13 cellular contexts compared by ENCODE assay signal in genomic region chr14:63468273-63468672, GRCh38.
A peak's percentile ranks its signal among the peaks of the same experiment; 100 is the strongest.
DNase-seq lines count a peak whose midpoint lies in the region; ATAC-seq and TF ChIP-seq lines count a peak whose summit lies in the region.
"Had no signal": no experiment of that assay in that cellular context is flagged by ENCODE, and none has a peak within 500 bp of the region (broad histone marks: within the 10 kb centered on the region; RNA-seq: fewer than 3 reads in every experiment).

No MANE protein-coding gene starts in this region.

- no peak overlapping the region for H3K4me3 ChIP-seq in right lobe of liver
- H3K4me3 ChIP-seq: body of pancreas, thyroid gland had no signal

- no peaks in the 10 kb centered on the region for H3K27me3 ChIP-seq in right lobe of liver
- H3K27me3 ChIP-seq: body of pancreas, thyroid gland had no signal

- CTCF ChIA-PET in activated CD4-positive, alpha-beta T cell treated with anti-CD3 and anti-CD28 coated beads for 36 hours (lab: Charles Lee): interaction anchor here (1.2 kb wide), 1 partner anchor 73 kb away, joined by 3 read pairs; no protein-coding TSS in a partner anchor
- CTCF ChIA-PET in activated CD8-positive, alpha-beta T cell treated with anti-CD3 and anti-CD28 coated beads for 36 hours (lab: Charles Lee): interaction anchor here (0.6 to 1.7 kb wide), 4 partner anchors 10 to 79 kb away, joined by 3 to 4 read pairs (median 4); no protein-coding TSS in a partner anchor

- H3K4me1 Mint-ChIP-seq in activated CD4-positive, alpha-beta T cell treated with anti-CD3 and anti-CD28 coated beads for 36 hours: peaks cover 49% of the 10 kb centered on the region
- peaks cover 41% of the 10 kb centered on the region for H3K4me1 Mint-ChIP-seq in activated CD8-positive, alpha-beta T cell treated with anti-CD3 and anti-CD28 coated beads for 36 hours (ENCODE audit: low read depth)

- peak; percentile 64 for ATAC-seq in activated CD4-positive, alpha-beta T cell treated with anti-CD3 and anti-CD28 coated beads for 36 hours
- ATAC-seq in HG03060 (IDR thresholded peaks at IDR 0.05; ENCODE audit: low read depth, unreplicated experiment): peak; percentile 33
- peak; percentile 60 for ATAC-seq in activated CD8-positive, alpha-beta T cell treated with anti-CD3 and anti-CD28 coated beads for 36 hours
- ATAC-seq in right lobe of liver: peak in 3 of 4 donors; percentile 15 to 49 (median 37)
- ATAC-seq in GM18867 (IDR thresholded peaks at IDR 0.05; ENCODE audit: unreplicated experiment): no peak
- no peak for ATAC-seq in left ventricle myocardium superior
- ATAC-seq: body of pancreas had no signal

- no peaks in the 10 kb centered on the region for H3K9me3 ChIP-seq in right lobe of liver
- H3K9me3 ChIP-seq: body of pancreas, thyroid gland had no signal

- no peaks in the 10 kb centered on the region for H3K9me3 Mint-ChIP-seq in activated CD4-positive, alpha-beta T cell treated with anti-CD3 and anti-CD28 coated beads for 36 hours (ENCODE audit: low read depth)
- H3K9me3 Mint-ChIP-seq in activated CD8-positive, alpha-beta T cell treated with anti-CD3 and anti-CD28 coated beads for 36 hours: no peaks in the 10 kb centered on the region

- DNase-seq in activated CD4-positive, alpha-beta T cell treated with anti-CD3 and anti-CD28 coated beads for 36 hours: no peak
- DNase-seq in activated CD4-positive, alpha-beta T cell treated with anti-CD3 and anti-CD28 coated beads for 48 hours: no peak
- no peak for DNase-seq in activated CD8-positive, alpha-beta T cell treated with anti-CD3 and anti-CD28 coated beads for 36 hours
- DNase-seq in right lobe of liver: no peak
- DNase-seq in DMS79 treated with DMSO at 0.1 percent for 48 hours (lab: John Stamatoyannopoulos, UW): no peak
- DNase-seq in left ventricle myocardium superior: no peak
- DNase-seq: body of pancreas; effector CD8-positive, alpha-beta T cell; islet precursor cell; thyroid gland had no signal

- H3K36me3 ChIP-seq in right lobe of liver: no peaks in the 10 kb centered on the region
- H3K36me3 ChIP-seq: thyroid gland had no signal

- WGBS in right lobe of liver (ENCODE audit: insufficient coverage, low coverage, low lambda C conversion rate, missing lambda C conversion rate): 6% methylated on average over 1 of the region's 1 CpG

- intact Hi-C loops in activated CD4-positive, alpha-beta T cell treated with anti-CD3 and anti-CD28 coated beads for 36 hours (cut with DNase I, micrococcal nuclease): loop anchor here in 1 of 2 experiments (1.0 kb wide), 1 partner anchor 10 kb away; no protein-coding TSS in a partner anchor
- intact Hi-C loops in activated CD8-positive, alpha-beta T cell treated with anti-CD3 and anti-CD28 coated beads for 36 hours (cut with micrococcal nuclease): no loop called here
- intact Hi-C loops in right lobe of liver (cut with DNase I): no loop called here
- intact Hi-C loops in left ventricle myocardium superior (cut with micrococcal nuclease): no loop called here

- peaks cover 5% of the 10 kb centered on the region for H3K36me3 Mint-ChIP-seq in activated CD4-positive, alpha-beta T cell treated with anti-CD3 and anti-CD28 coated beads for 36 hours (ENCODE audit: low read depth)
- no peaks in the 10 kb centered on the region for H3K36me3 Mint-ChIP-seq in activated CD8-positive, alpha-beta T cell treated with anti-CD3 and anti-CD28 coated beads for 36 hours (ENCODE audit: low read depth)

- H3K27ac ChIP-seq in right lobe of liver: no peak overlapping the region
- H3K27ac ChIP-seq: body of pancreas, thyroid gland had no signal

- H3K27me3 Mint-ChIP-seq in activated CD4-positive, alpha-beta T cell treated with anti-CD3 and anti-CD28 coated beads for 36 hours: no peaks in the 10 kb centered on the region
- H3K27me3 Mint-ChIP-seq in activated CD8-positive, alpha-beta T cell treated with anti-CD3 and anti-CD28 coated beads for 36 hours: no peaks in the 10 kb centered on the region
- H3K27me3 Mint-ChIP-seq: progenitor cell of endocrine pancreas had no signal

- TF ChIP-seq CTCF in activated CD8-positive, alpha-beta T cell treated with anti-CD3 and anti-CD28 coated beads for 36 hours (IDR thresholded peaks at IDR 0.05): no peak
- TF ChIP-seq CTCF in right lobe of liver (IDR thresholded peaks at IDR 0.05): no peak

- POLR2A ChIA-PET in activated CD4-positive, alpha-beta T cell treated with anti-CD3 and anti-CD28 coated beads for 36 hours (lab: Charles Lee): no interaction called here
- POLR2A ChIA-PET in activated CD8-positive, alpha-beta T cell treated with anti-CD3 and anti-CD28 coated beads for 36 hours (lab: Charles Lee): no interaction called here

- H3K4me1 ChIP-seq in right lobe of liver: peaks cover 0 to 47% (median 13%) of the 10 kb centered on the region in 4 donors

- no peak for TF ChIP-seq POLR2A in right lobe of liver (IDR thresholded peaks at IDR 0.05)

- H3K27ac Mint-ChIP-seq in activated CD4-positive, alpha-beta T cell treated with anti-CD3 and anti-CD28 coated beads for 36 hours: no peak overlapping the region
- no peak overlapping the region for H3K27ac Mint-ChIP-seq in activated CD8-positive, alpha-beta T cell treated with anti-CD3 and anti-CD28 coated beads for 36 hours
- H3K27ac Mint-ChIP-seq: progenitor cell of endocrine pancreas had no signal

- no peak overlapping the region for H3K4me3 Mint-ChIP-seq in activated CD4-positive, alpha-beta T cell treated with anti-CD3 and anti-CD28 coated beads for 36 hours
- H3K4me3 Mint-ChIP-seq in activated CD8-positive, alpha-beta T cell treated with anti-CD3 and anti-CD28 coated beads for 36 hours: no peak overlapping the region

Comparison
In these comparisons a context has a peak if more than half of its experiments do, and no peak if none do; other contexts are left out.
1. ATAC-seq: peak in activated CD4-positive, alpha-beta T cell treated with anti-CD3 and anti-CD28 coated beads for 36 hours (single experiment), HG03060 (single experiment), activated CD8-positive, alpha-beta T cell treated with anti-CD3 and anti-CD28 coated beads for 36 hours (single experiment) and right lobe of liver (3 of 4); none in GM18867 (single experiment) and left ventricle myocardium superior (single experiment).